Comparison of ENCODE assay signal across 35 cellular contexts in genomic region chr4:141283152-141283551, GRCh38.
"Had no signal": no experiment of that assay in that cellular context is flagged by ENCODE, and none has a peak within 500 bp of the region (broad histone marks: within the 10 kb centered on the region; RNA-seq: fewer than 3 reads in every experiment).

No MANE protein-coding gene starts in this region.

- H3K27me3 ChIP-seq: adrenal gland, body of pancreas, brain microvascular endothelial cell, breast epithelium had no signal

- H3K9me3 Mint-ChIP-seq: activated B cell treated with CpG ODN at 0.5 μM for 24 hours; activated CD4-positive, alpha-beta memory T cell treated with anti-CD3 and anti-CD28 coated beads for 36 hours; activated CD4-positive, alpha-beta T cell treated with anti-CD3 and anti-CD28 coated beads, Interleukin-2, amount 10 ng/mL, durations not matched to agents 24 days and 14 days; activated CD8-positive, alpha-beta T cell treated with anti-CD3 and anti-CD28 coated beads for 36 hours; activated naive CD4-positive, alpha-beta T cell treated with anti-CD3 and anti-CD28 coated beads for 36 hours; activated naive CD8-positive, alpha-beta T cell treated with anti-CD3 and anti-CD28 coated beads for 36 hours; activated T-cell treated with anti-CD3 and anti-CD28 coated beads, Interleukin-2, amount 50 U/mL, for 4 hours; activated T-cell treated with anti-CD3 and anti-CD28 coated beads, Interleukin-2, amount 50 U/mL, for 72 hours; activated T-helper 1 cell treated with anti-CD3 and anti-CD28 coated beads, Interleukin-12 subunit alpha, Interleukin-12 subunit beta, Interleukin-2, Interleukin-4 antibody, amounts not matched to agents 30 ng/mL and 10 ng/mL and 1 ng/mL, durations not matched to agents 14 hours and 24 hours and 36 hours; activated T-helper 17 cell treated with anti-CD3 and anti-CD28 coated beads, Interleukin-2, amount 50 U/mL, for 72 hours; T-helper 2 cell treated with Interferon-gamma antibody and Interleukin-4, amounts not matched to agents 5 μg/mL and 100 μg/mL, for 36 hours had no signal

- H3K36me3 Mint-ChIP-seq: activated CD4-positive, alpha-beta memory T cell treated with anti-CD3 and anti-CD28 coated beads for 36 hours; activated naive CD4-positive, alpha-beta T cell treated with anti-CD3 and anti-CD28 coated beads, Interleukin-2, amount 50 U/mL, for 72 hours; activated naive CD8-positive, alpha-beta T cell treated with anti-CD3 and anti-CD28 coated beads for 36 hours had no signal

- H3K4me1 Mint-ChIP-seq: activated B cell treated with CpG ODN at 0.5 μM for 24 hours; activated CD4-positive, alpha-beta T cell treated with anti-CD3 and anti-CD28 coated beads, Interleukin-2, amount 10 ng/mL, durations not matched to agents 24 days and 14 days; activated naive CD8-positive, alpha-beta T cell treated with anti-CD3 and anti-CD28 coated beads for 36 hours; activated T-helper 17 cell treated with anti-CD3 and anti-CD28 coated beads, Interleukin-2, amount 50 U/mL, for 72 hours had no signal

- H3K4me3 Mint-ChIP-seq: activated B cell treated with CpG ODN at 0.5 μM for 24 hours; activated CD4-positive, alpha-beta memory T cell treated with anti-CD3 and anti-CD28 coated beads for 36 hours; activated CD4-positive, alpha-beta T cell treated with anti-CD3 and anti-CD28 coated beads, Interleukin-2, amount 10 ng/mL, durations not matched to agents 24 days and 14 days; activated CD8-positive, alpha-beta T cell treated with anti-CD3 and anti-CD28 coated beads for 36 hours; activated naive CD4-positive, alpha-beta T cell treated with anti-CD3 and anti-CD28 coated beads for 36 hours; activated naive CD8-positive, alpha-beta T cell treated with anti-CD3 and anti-CD28 coated beads for 36 hours; activated T-cell treated with anti-CD3 and anti-CD28 coated beads, Interleukin-2, amount 50 U/mL, for 4 hours; activated T-cell treated with anti-CD3 and anti-CD28 coated beads, Interleukin-2, amount 50 U/mL, for 72 hours; activated T-helper 1 cell treated with anti-CD3 and anti-CD28 coated beads, Interleukin-12 subunit alpha, Interleukin-12 subunit beta, Interleukin-2, Interleukin-4 antibody, amounts not matched to agents 30 ng/mL and 10 ng/mL and 1 ng/mL, durations not matched to agents 14 hours and 24 hours and 36 hours; activated T-helper 17 cell treated with anti-CD3 and anti-CD28 coated beads, Interleukin-2, amount 50 U/mL, for 72 hours; T-helper 2 cell treated with Interferon-gamma antibody and Interleukin-4, amounts not matched to agents 5 μg/mL and 100 μg/mL, for 36 hours had no signal

- H3K27ac Mint-ChIP-seq: activated B cell treated with CpG ODN at 0.5 μM for 24 hours; activated CD4-positive, alpha-beta memory T cell treated with anti-CD3 and anti-CD28 coated beads for 36 hours; activated CD4-positive, alpha-beta T cell treated with anti-CD3 and anti-CD28 coated beads, Interleukin-2, amount 10 ng/mL, durations not matched to agents 24 days and 14 days; activated CD8-positive, alpha-beta T cell treated with anti-CD3 and anti-CD28 coated beads for 36 hours; activated naive CD4-positive, alpha-beta T cell treated with anti-CD3 and anti-CD28 coated beads for 36 hours; activated naive CD4-positive, alpha-beta T cell treated with anti-CD3 and anti-CD28 coated beads, Interleukin-2, amount 50 U/mL, for 72 hours; activated naive CD8-positive, alpha-beta T cell treated with anti-CD3 and anti-CD28 coated beads for 36 hours; activated T-cell treated with anti-CD3 and anti-CD28 coated beads, Interleukin-2, amount 50 U/mL, for 72 hours; activated T-helper 1 cell treated with anti-CD3 and anti-CD28 coated beads, Interleukin-12 subunit alpha, Interleukin-12 subunit beta, Interleukin-2, Interleukin-4 antibody, amounts not matched to agents 30 ng/mL and 10 ng/mL and 1 ng/mL, durations not matched to agents 14 hours and 24 hours and 36 hours; activated T-helper 17 cell treated with anti-CD3 and anti-CD28 coated beads, Interleukin-2, amount 50 U/mL, for 72 hours; T-helper 2 cell treated with Interferon-gamma antibody and Interleukin-4, amounts not matched to agents 5 μg/mL and 100 μg/mL, for 36 hours had no signal

- H3K4me1 ChIP-seq: adrenal gland, body of pancreas, breast epithelium had no signal

- DNase-seq: activated B cell treated with CpG ODN at 0.5 μM for 24 hours; activated CD4-positive, alpha-beta memory T cell treated with anti-CD3 and anti-CD28 coated beads for 36 hours; activated CD4-positive, alpha-beta T cell treated with anti-CD3 and anti-CD28 coated beads for 4 hours; activated CD4-positive, alpha-beta T cell treated with anti-CD3 and anti-CD28 coated beads, Interleukin-2, amount 10 ng/mL, durations not matched to agents 24 days and 14 days; activated CD4-positive, alpha-beta T cell treated with anti-CD3 and anti-CD28 coated beads, Interleukin-2, amount 50 U/mL, for 1 hour; activated CD4-positive, alpha-beta T cell treated with anti-CD3 and anti-CD28 coated beads, Interleukin-2, amount 50 U/mL, for 4 hours; activated CD4-positive, CD25-positive, alpha-beta regulatory T cell treated with anti-CD3 and anti-CD28 coated beads, Interleukin-2, amount 50 U/mL, for 72 hours; activated CD8-positive, alpha-beta memory T cell treated with anti-CD3 and anti-CD28 coated beads, Interleukin-2, amount 50 U/mL, for 4 hours; activated CD8-positive, alpha-beta T cell treated with anti-CD3 and anti-CD28 coated beads for 36 hours; activated effector memory CD4-positive, alpha-beta T cell treated with anti-CD3 and anti-CD28 coated beads, Interleukin-2, amount 50 U/mL, for 16 hours; activated gamma-delta T cell treated with Interleukin-2 at 50 U/mL for 16 hours; activated naive CD4-positive, alpha-beta T cell; activated naive CD4-positive, alpha-beta T cell treated with anti-CD3 and anti-CD28 coated beads for 36 hours; activated naive CD4-positive, alpha-beta T cell treated with anti-CD3 and anti-CD28 coated beads, Interleukin-2, amount 50 U/mL, for 16 hours; activated naive CD8-positive, alpha-beta T cell treated with anti-CD3 and anti-CD28 coated beads for 36 hours; activated T-cell treated with anti-CD3 and anti-CD28 coated beads for 4 hours; activated T-cell treated with anti-CD3 and anti-CD28 coated beads, Interleukin-2, amount 50 U/mL, for 1 hour; activated T-cell treated with anti-CD3 and anti-CD28 coated beads, Interleukin-2, amount 50 U/mL, for 4 hours; activated T-cell treated with anti-CD3 and anti-CD28 coated beads, Interleukin-2, amount 50 U/mL, for 72 hours; adrenal gland; amniotic stem cell; aorta; body of pancreas; brain microvascular endothelial cell; central memory CD4-positive, alpha-beta T cell; T-helper 2 cell; T-helper 9 cell had no signal

- ATAC-seq: activated CD8-positive, alpha-beta T cell treated with anti-CD3 and anti-CD28 coated beads for 36 hours; activated naive CD4-positive, alpha-beta T cell treated with anti-CD3 and anti-CD28 coated beads, Interleukin-2, amount 50 U/mL, for 72 hours; activated T-cell treated with anti-CD3 and anti-CD28 coated beads, Interleukin-2, amount 50 U/mL, for 4 hours; activated T-cell treated with anti-CD3 and anti-CD28 coated beads, Interleukin-2, amount 50 U/mL, for 72 hours; activated T-helper 17 cell treated with anti-CD3 and anti-CD28 coated beads, Interleukin-2, amount 50 U/mL, for 72 hours; body of pancreas had no signal

- FAIRE-seq: astrocyte, TTC549 had no signal

- H3K36me3 ChIP-seq: adrenal gland, brain microvascular endothelial cell, breast epithelium had no signal

- H3K9me3 ChIP-seq: adrenal gland, body of pancreas, breast epithelium had no signal

- H3K4me3 ChIP-seq: adrenal gland, body of pancreas, breast epithelium had no signal

- H3K27ac ChIP-seq: adrenal gland, body of pancreas, brain microvascular endothelial cell, breast epithelium, VCaP had no signal
